In the genomic region with DNA sequence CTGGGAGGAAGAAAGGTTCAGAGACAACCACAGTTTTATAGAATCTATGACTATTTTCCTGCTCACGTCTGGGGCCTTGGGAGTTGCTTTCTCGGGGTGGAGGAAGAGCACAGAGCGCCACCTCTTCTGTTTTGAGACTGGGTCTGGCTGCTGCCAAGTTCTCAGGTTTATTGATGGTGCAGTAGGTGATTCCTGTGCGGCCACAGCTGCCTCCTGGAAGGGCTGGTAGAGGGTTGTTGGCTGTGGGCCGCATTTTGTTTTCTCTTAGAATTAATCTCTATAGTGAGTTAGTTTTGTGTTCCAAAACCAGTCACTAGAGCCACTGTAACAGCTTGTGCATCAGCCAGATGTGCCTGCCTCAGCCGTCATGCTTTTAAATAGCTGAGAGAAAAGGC, we compare ENCODE assay signal across 9 cellular contexts. TPM values are rescaled to one million over a fixed set of nuclear protein-coding genes. Genes with fewer than 3 reads are reported as not detected.
DNase-seq lines count a peak whose midpoint lies in the region; ATAC-seq and TF ChIP-seq lines count a peak whose summit lies in the region.
"Had no signal": no experiment of that assay in that cellular context is flagged by ENCODE, and none has a peak within 500 bp of the region (broad histone marks: within the 10 kb centered on the region; RNA-seq: fewer than 3 reads in every experiment).

No MANE protein-coding gene starts in this region.

- H3K27ac Mint-ChIP-seq in Caco-2 (ENCODE audit: unreplicated experiment) = peak overlapping the region; percentile 84
- peak overlapping the region; percentile 45 to 67 for H3K27ac Mint-ChIP-seq in natural killer cell treated with Interleukin-12 subunit alpha and Interleukin-12 subunit beta and Interleukin-15 and Interleukin-18, amount 100 ng/mL, for 72 hours

- no peaks in the 10 kb centered on the region for H3K9me3 ChIP-seq in Caco-2
- H3K9me3 ChIP-seq in HUES6 (ENCODE audit: control insufficient read depth, insufficient read depth, low read depth, low read length) = no peaks in the 10 kb centered on the region
- no peaks in the 10 kb centered on the region for H3K9me3 ChIP-seq in adrenal gland (replicated peaks in 1 of 3)
- H3K9me3 ChIP-seq in BE2C = no peaks in the 10 kb centered on the region

- POLR2A ChIA-PET in Caco-2 (lab: Charles Lee) = interaction anchor here (1.0 kb wide), 1 partner anchor 13 kb away, joined by 5 read pairs; the partner anchor contains the start of gene TBC1D22A

- BruUV-seq in Caco-2 (replicated peaks; lab: Mats Ljungman, UMichigan) = no TSS peak

- H3K4me1 Mint-ChIP-seq in Caco-2 (ENCODE audit: low read depth, unreplicated experiment) = peaks cover 34% of the 10 kb centered on the region
- peaks cover 56 to 57% of the 10 kb centered on the region in 2 donors for H3K4me1 Mint-ChIP-seq in natural killer cell treated with Interleukin-12 subunit alpha and Interleukin-12 subunit beta and Interleukin-15 and Interleukin-18, amount 100 ng/mL, for 72 hours (ENCODE audit: low read depth in 2 of 2)

- peak overlapping the region; percentile 92; the same call in 1 of the 2 replicates for H3K27ac ChIP-seq in HUES6 (ENCODE audit: low read depth, low read length)
- peak overlapping the region in 3 of 5 donors; percentile 44 to 87 (median 71) for H3K27ac ChIP-seq in adrenal gland

- peaks cover 12% of the 10 kb centered on the region for H3K36me3 Mint-ChIP-seq in Caco-2 (ENCODE audit: insufficient read depth, unreplicated experiment)
- H3K36me3 Mint-ChIP-seq in natural killer cell treated with Interleukin-12 subunit alpha and Interleukin-12 subunit beta and Interleukin-15 and Interleukin-18, amount 100 ng/mL, for 72 hours = no peaks in the 10 kb centered on the region

- WGBS in adrenal gland, 4 donors = 74 to 87% (median 82%) methylated on average over 3 to 6 of the region's 6 CpGs

- H3K9me3 Mint-ChIP-seq in Caco-2 (ENCODE audit: unreplicated experiment) = no peaks in the 10 kb centered on the region
- no peaks in the 10 kb centered on the region for H3K9me3 Mint-ChIP-seq in natural killer cell treated with Interleukin-12 subunit alpha and Interleukin-12 subunit beta and Interleukin-15 and Interleukin-18, amount 100 ng/mL, for 72 hours

- DNase-seq in Caco-2 (no peak), adrenal gland (no peak), sciatic nerve (ENCODE audit: low spot score) (no peak), BE2C (no peak)
- no peak for DNase-seq in natural killer cell treated with Interleukin-12 subunit alpha and Interleukin-12 subunit beta and Interleukin-15 and Interleukin-18, amount 100 ng/mL, for 72 hours (ENCODE audit: low spot score)
- DNase-seq: NCI-H446 treated with DMSO at 0.1 percent for 48 hours had no signal

- H3K4me1 ChIP-seq in Caco-2 = peaks cover 38% of the 10 kb centered on the region
- peaks cover 47% of the 10 kb centered on the region for H3K4me1 ChIP-seq in HUES6 (ENCODE audit: control insufficient read depth, insufficient read depth, low read length)
- peaks cover 33 to 46% of the 10 kb centered on the region in 2 donors for H3K4me1 ChIP-seq in adrenal gland (replicated peaks in 1 of 2)
- H3K4me1 ChIP-seq in BE2C = peaks cover 7% of the 10 kb centered on the region

- no peaks in the 10 kb centered on the region for H3K27me3 Mint-ChIP-seq in Caco-2 (ENCODE audit: insufficient read depth, unreplicated experiment)
- no peaks in the 10 kb centered on the region for H3K27me3 Mint-ChIP-seq in natural killer cell treated with Interleukin-12 subunit alpha and Interleukin-12 subunit beta and Interleukin-15 and Interleukin-18, amount 100 ng/mL, for 72 hours

- intact Hi-C loops in Caco-2 (cut with micrococcal nuclease; ENCODE audit: unreplicated experiment) = loop anchor here (2.0 kb wide), 1 partner anchor 27 kb away; no protein-coding TSS in a partner anchor
- intact Hi-C loops in adrenal gland (cut with DNase I) = no loop called here
- intact Hi-C loops in sciatic nerve (cut with DNase I) = no loop called here

- no peaks in the 10 kb centered on the region; the same call in 1 of the 2 replicates for H3K36me3 ChIP-seq in Caco-2 (ENCODE audit: control insufficient read depth, insufficient read depth, low read length)
- H3K36me3 ChIP-seq in HUES6 (ENCODE audit: control insufficient read depth, insufficient read depth, low read length) = no peaks in the 10 kb centered on the region
- no peaks in the 10 kb centered on the region for H3K36me3 ChIP-seq in adrenal gland (replicated peaks in 1 of 2)
- H3K36me3 ChIP-seq in BE2C = no peaks in the 10 kb centered on the region; the same call in 1 of the 2 replicates

- no peaks in the 10 kb centered on the region for H3K27me3 ChIP-seq in Caco-2 (replicated peaks; ENCODE audit: control insufficient read depth, insufficient read depth, low read length)
- H3K27me3 ChIP-seq in HUES6 (ENCODE audit: control insufficient read depth, insufficient read depth, low read length) = no peaks in the 10 kb centered on the region
- H3K27me3 ChIP-seq in adrenal gland = no peaks in the 10 kb centered on the region
- no peaks in the 10 kb centered on the region for H3K27me3 ChIP-seq in BE2C

- H3K9ac ChIP-seq in HUES6 (ENCODE audit: low read length) = peak overlapping the region; percentile 35

- TF ChIP-seq CTCF in Caco-2 (IDR thresholded peaks at IDR 0.05; ENCODE audit: insufficient read depth in 1 of 2, low read depth in 1 of 2, low read length in 1 of 2, severe bottlenecking in 1 of 2, unreplicated experiment in 1 of 2) (no peak), adrenal gland (IDR thresholded peaks at IDR 0.05) (no peak), BE2C (IDR thresholded peaks at IDR 0.05; ENCODE audit: low read depth, low read length) (no peak)

- no peak for TF ChIP-seq POLR2A in adrenal gland (IDR thresholded peaks at IDR 0.05)

- H3K4me3 ChIP-seq in Caco-2 (ENCODE audit: low read depth, low read length) (no peak overlapping the region), HUES6 (ENCODE audit: low read depth, low read length) (no peak overlapping the region), adrenal gland (no peak overlapping the region), BE2C (ENCODE audit: low read depth, low read length) (no peak overlapping the region)
- H3K4me3 ChIP-seq: lung had no signal

- H3K4me3 Mint-ChIP-seq in Caco-2 (ENCODE audit: unreplicated experiment) = peak overlapping the region; percentile 10
- H3K4me3 Mint-ChIP-seq in natural killer cell treated with Interleukin-12 subunit alpha and Interleukin-12 subunit beta and Interleukin-15 and Interleukin-18, amount 100 ng/mL, for 72 hours = peak overlapping the region; percentile 8

- CTCF ChIA-PET in Caco-2 (lab: Charles Lee) = interaction anchor here (1.0 kb wide), 1 partner anchor 22 kb away, joined by 5 read pairs; no protein-coding TSS in a partner anchor

- no peak for ATAC-seq in natural killer cell treated with Interleukin-12 subunit alpha and Interleukin-12 subunit beta and Interleukin-15 and Interleukin-18, amount 100 ng/mL, for 72 hours
- ATAC-seq in sciatic nerve (no peak), GM21367 (IDR thresholded peaks at IDR 0.05; ENCODE audit: unreplicated experiment) (no peak)

RNA-seq across cellular contexts. Expression of gene TBC1D22A, which starts 12.9 kb away (rescaled TPM):
- total RNA-seq in Caco-2 (2022) (26.7 and 32.6 TPM in 2 replicates), adrenal gland (10 to 100 TPM; 18.8 to 44.2 (median 29.9) TPM), sciatic nerve (36.3 TPM)
- 10 to 100 TPM; 11.5 to 17.4 (median 14.9) TPM for polyA plus RNA-seq in adrenal gland
- 10 to 100 TPM; 31.9 to 43.4 TPM for total RNA-seq in natural killer cell treated with Interleukin-12 subunit alpha and Interleukin-12 subunit beta and Interleukin-15 and Interleukin-18, amount 100 ng/mL, for 72 hours
- 7.5 TPM for polyA plus RNA-seq in BE2C (2012; ENCODE audit: insufficient read depth, insufficient read length, low read depth)

RNA-seq across cellular contexts. Expression of gene CERK, which starts 37.3 kb away (rescaled TPM):
- 35.0 and 37.6 TPM in 2 replicates for total RNA-seq in Caco-2 (2022)
- total RNA-seq in adrenal gland = 10 to 100 TPM; 34.0 to 92.1 (median 48.0) TPM
- 10 to 100 TPM; 18.6 to 24.3 (median 19.5) TPM for polyA plus RNA-seq in adrenal gland
- 10 to 100 TPM; 38.1 to 55.8 TPM for total RNA-seq in natural killer cell treated with Interleukin-12 subunit alpha and Interleukin-12 subunit beta and Interleukin-15 and Interleukin-18, amount 100 ng/mL, for 72 hours
- 27.3 TPM for total RNA-seq in sciatic nerve
- 82.7 TPM for polyA plus RNA-seq in BE2C (2012; ENCODE audit: insufficient read depth, insufficient read length, low read depth)
